In the genomic region with DNA sequence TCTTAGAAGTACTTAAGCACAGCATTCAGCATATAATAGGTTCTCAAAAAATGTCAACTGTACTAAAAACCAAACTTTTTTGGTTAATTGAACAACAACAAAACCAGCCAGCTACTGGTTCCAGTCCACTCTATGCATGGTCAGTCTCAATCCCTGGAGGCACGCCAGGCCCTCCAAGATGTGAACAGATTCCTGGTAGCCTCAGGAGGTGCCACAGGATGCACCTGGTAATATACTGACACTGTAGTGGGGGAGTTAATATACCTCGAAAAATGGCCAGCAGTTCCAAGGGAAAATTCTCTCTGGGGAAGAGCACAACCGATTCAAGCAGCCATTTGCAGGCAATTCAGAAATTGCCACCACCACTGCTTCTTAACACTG, we compare ENCODE assay signal across 9 cellular contexts. TPM values are rescaled to one million over a fixed set of nuclear protein-coding genes. Genes with fewer than 3 reads are reported as not detected.
DNase-seq lines count a peak whose midpoint lies in the region; ATAC-seq and TF ChIP-seq lines count a peak whose summit lies in the region.
"Had no signal": no experiment of that assay in that cellular context is flagged by ENCODE, and none has a peak within 500 bp of the region (broad histone marks: within the 10 kb centered on the region; RNA-seq: fewer than 3 reads in every experiment).

No MANE protein-coding gene starts in this region.

- CTCF ChIA-PET in activated B cell treated with CpG ODN at 0.5 μM for 24 hours (lab: Charles Lee) = no interaction called here

- TF ChIP-seq CTCF in activated B cell treated with CpG ODN at 0.5 μM for 24 hours (IDR thresholded peaks at IDR 0.05) = no peak

- ATAC-seq in activated B cell treated with CpG ODN at 0.5 μM for 24 hours (ENCODE audit: low read depth) (no peak), left ventricle myocardium superior (no peak), esophagus mucosa (no peak), GM18502 (IDR thresholded peaks at IDR 0.05; ENCODE audit: poor library complexity, unreplicated experiment) (no peak)
- ATAC-seq: left lung had no signal

- POLR2A ChIA-PET in activated B cell treated with CpG ODN at 0.5 μM for 24 hours (lab: Charles Lee) = interaction anchor here (1.5 kb wide), 1 partner anchor 15 kb away, joined by 3 read pairs; no protein-coding TSS in a partner anchor

- H3K36me3 Mint-ChIP-seq in activated T-cell treated with anti-CD3 and anti-CD28 coated beads, Interleukin-2, amount 50 U/mL, for 24 hours (ENCODE audit: low read depth) = peaks cover 48% of the 10 kb centered on the region
- peaks cover 14% of the 10 kb centered on the region for H3K36me3 Mint-ChIP-seq in activated B cell treated with CpG ODN at 0.5 μM for 24 hours (ENCODE audit: low read depth)

- peak overlapping the region; percentile 6 for H3K27ac ChIP-seq in substantia nigra (ENCODE audit: low read depth, low read length, poor library complexity, severe bottlenecking)

- peaks cover 74% of the 10 kb centered on the region for H3K4me1 Mint-ChIP-seq in activated T-cell treated with anti-CD3 and anti-CD28 coated beads, Interleukin-2, amount 50 U/mL, for 24 hours (ENCODE audit: low read depth)
- H3K4me1 Mint-ChIP-seq in activated B cell treated with CpG ODN at 0.5 μM for 24 hours = peaks cover 38% of the 10 kb centered on the region

- H3K4me3 Mint-ChIP-seq in activated T-cell treated with anti-CD3 and anti-CD28 coated beads, Interleukin-2, amount 50 U/mL, for 24 hours = peak overlapping the region; percentile 87
- peak overlapping the region; percentile 6 for H3K4me3 Mint-ChIP-seq in activated B cell treated with CpG ODN at 0.5 μM for 24 hours

- no peak for DNase-seq in activated T-cell treated with anti-CD3 and anti-CD28 coated beads, Interleukin-2, amount 50 U/mL, for 24 hours
- no peak for DNase-seq in activated T-cell treated with anti-CD3 and anti-CD28 coated beads, Interleukin-2, amount 50 U/mL, for 48 hours
- no peak for DNase-seq in activated B cell treated with CpG ODN at 0.5 μM for 24 hours
- peak; percentile 56 for DNase-seq in left ventricle myocardium superior
- DNase-seq in substantia nigra (lab: John Stamatoyannopoulos, UW) = peak in 9 of 49 donors; percentile 7 to 74 (median 17)
- no peak for DNase-seq in activated CD4-positive, CD25-positive, alpha-beta regulatory T cell treated with anti-CD3 and anti-CD28 coated beads, Interleukin-2, amount 50 U/mL, for 72 hours
- DNase-seq: left lung had no signal

- intact Hi-C loops in activated B cell treated with CpG ODN at 0.5 μM for 24 hours (cut with micrococcal nuclease) = no loop called here
- intact Hi-C loops in left ventricle myocardium superior (cut with micrococcal nuclease) = loop anchor here (10.0 kb wide), 1 partner anchor 107 kb away; no protein-coding TSS in a partner anchor

- no peaks in the 10 kb centered on the region for H3K27me3 Mint-ChIP-seq in activated T-cell treated with anti-CD3 and anti-CD28 coated beads, Interleukin-2, amount 50 U/mL, for 24 hours
- H3K27me3 Mint-ChIP-seq in activated B cell treated with CpG ODN at 0.5 μM for 24 hours = no peaks in the 10 kb centered on the region

- H3K27ac Mint-ChIP-seq in activated T-cell treated with anti-CD3 and anti-CD28 coated beads, Interleukin-2, amount 50 U/mL, for 24 hours = peak overlapping the region; percentile 83
- peak overlapping the region; percentile 51 for H3K27ac Mint-ChIP-seq in activated B cell treated with CpG ODN at 0.5 μM for 24 hours

- no peaks in the 10 kb centered on the region for H3K9me3 Mint-ChIP-seq in activated T-cell treated with anti-CD3 and anti-CD28 coated beads, Interleukin-2, amount 50 U/mL, for 24 hours
- H3K9me3 Mint-ChIP-seq in activated B cell treated with CpG ODN at 0.5 μM for 24 hours = no peaks in the 10 kb centered on the region

RNA-seq across cellular contexts. Expression of gene MGAT4A, which starts 3.6 kb away (rescaled TPM):
- 12.6 and 15.7 TPM in 2 replicates for total RNA-seq in activated B cell treated with CpG ODN at 0.5 μM for 24 hours
- 18.8 TPM for total RNA-seq in left ventricle myocardium superior
- total RNA-seq in esophagus mucosa = 5.6 TPM
